Comparison of ENCODE assay signal across 21 cellular contexts in the genomic region with DNA sequence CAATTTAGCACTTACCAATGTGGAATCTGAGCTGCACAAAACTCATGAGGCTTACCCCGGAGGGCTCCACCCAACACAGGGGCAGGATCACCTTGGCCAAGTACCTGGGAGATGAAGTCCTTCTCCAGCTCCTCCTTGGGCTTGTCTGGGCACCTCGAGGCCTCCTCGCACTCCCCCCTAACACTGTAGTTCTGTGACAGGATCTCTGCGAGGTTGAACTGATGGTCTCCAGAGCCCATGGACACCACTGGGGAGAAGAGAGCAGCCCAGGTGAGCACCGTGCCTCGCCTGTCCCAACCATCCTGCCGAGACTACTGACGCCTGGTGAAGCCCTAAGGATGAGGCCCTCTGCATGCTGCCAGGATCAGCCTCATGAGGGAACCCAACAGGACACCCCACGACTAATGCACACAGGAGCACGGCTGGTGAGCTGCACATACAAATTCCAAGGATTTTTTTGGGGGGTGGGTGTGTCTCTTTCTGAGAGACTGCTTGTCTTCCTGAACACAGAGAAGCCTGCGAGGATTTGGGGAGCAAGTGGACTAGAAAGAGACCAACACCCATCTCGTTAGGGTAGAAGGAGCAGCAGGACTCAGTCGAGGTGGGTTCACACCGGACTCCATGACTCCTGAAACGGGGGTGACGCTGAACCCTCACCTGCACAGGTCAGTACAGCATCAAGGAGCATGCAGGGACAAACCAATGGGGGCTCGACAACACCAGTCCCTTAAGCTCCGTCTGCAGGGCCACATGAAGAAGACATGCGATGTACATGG. TPM values are rescaled to one million over a fixed set of nuclear protein-coding genes. Genes with fewer than 3 reads are reported as not detected.
DNase-seq lines count a peak whose midpoint lies in the region; ATAC-seq, FAIRE-seq and TF ChIP-seq lines count a peak whose summit lies in the region.
"Had no signal": no experiment of that assay in that cellular context is flagged by ENCODE, and none has a peak within 500 bp of the region (broad histone marks: within the 10 kb centered on the region; RNA-seq: fewer than 3 reads in every experiment).

No MANE protein-coding gene starts in this region.

- CTCF ChIA-PET in GM12878 (lab: Yijun Ruan, JAX) = no interaction called here

- H3K9ac ChIP-seq in GM12878 (ENCODE audit: control insufficient read depth, insufficient read depth, low read length) (no peak overlapping the region), neuronal stem cell (ENCODE audit: low read depth, low read length, poor library complexity) (no peak overlapping the region)
- H3K9ac ChIP-seq: GM23248, SK-N-SH had no signal

- H3K4me2 ChIP-seq in GM12878 (ENCODE audit: control insufficient read depth, insufficient read depth) (no peak overlapping the region), neuronal stem cell (ENCODE audit: insufficient read depth, low read length, poor library complexity, severe bottlenecking) (no peak overlapping the region)
- H3K4me2 ChIP-seq: SK-N-SH had no signal

- peaks cover 9% of the 10 kb centered on the region for H3K4me1 Mint-ChIP-seq in type B pancreatic cell (ENCODE audit: unreplicated experiment)

- H3K36me3 ChIP-seq in H7 (replicated peaks; ENCODE audit: control insufficient read depth, insufficient read depth, low read length) (peaks cover 15% of the 10 kb centered on the region), GM12878 (ENCODE audit: control insufficient read depth in 2 of 2, insufficient read depth in 2 of 2, low read length in 1 of 2) (peaks cover 16% of the 10 kb centered on the region in 2 experiments), neuronal stem cell (replicated peaks in 1 of 2; ENCODE audit: control insufficient read depth in 2 of 2, insufficient read depth in 2 of 2, low read length in 2 of 2) (peaks cover 25 to 62% of the 10 kb centered on the region in 2 donors), stomach (peaks cover 24 to 57% (median 52%) of the 10 kb centered on the region in 4 donors)

- H3K27me3 ChIP-seq in H7 (ENCODE audit: control insufficient read depth, insufficient read depth, low read length) (no peaks in the 10 kb centered on the region), GM12878 (replicated peaks in 1 of 2; ENCODE audit: control insufficient read depth in 2 of 2, insufficient read depth in 2 of 2, low read length in 1 of 2) (no peaks in the 10 kb centered on the region), neuronal stem cell (ENCODE audit: control insufficient read depth in 3 of 3, insufficient read depth in 3 of 3, low read depth in 1 of 3, low read length in 3 of 3) (no peaks in the 10 kb centered on the region), stomach (no peaks in the 10 kb centered on the region)

- FAIRE-seq in GM12878 (lab: Jason Lieb, UNC) = no peak

- no peak; the same call in 1 of the 2 replicates for TF ChIP-seq POLR2A in GM12878 (IDR thresholded peaks at IDR 0.05; ENCODE audit: low read depth, low read length)
- TF ChIP-seq POLR2A in stomach (IDR thresholded peaks at IDR 0.05) = no peak

- SMC1A ChIA-PET in GM12878 (lab: Charles Lee; ENCODE audit: uncharacterized antibody, unreplicated experiment) = no interaction called here

- H3K4ac ChIP-seq in neuronal stem cell (ENCODE audit: low read length) = no peak overlapping the region

- no peak overlapping the region for H3K14ac ChIP-seq in neuronal stem cell (ENCODE audit: low read length)

- H3K4me1 ChIP-seq in GM12878 (ENCODE audit: control insufficient read depth, insufficient read depth, low read length) (no peaks in the 10 kb centered on the region), neuronal stem cell (ENCODE audit: control insufficient read depth in 2 of 2, insufficient read depth in 1 of 2, low read depth in 1 of 2, low read length in 2 of 2) (peaks cover 0 to 2% of the 10 kb centered on the region in 2 donors), stomach (peaks cover 0 to 15% (median 2%) of the 10 kb centered on the region in 4 donors)

- TF ChIP-seq EP300 in GM12878 (IDR thresholded peaks at IDR 0.05; ENCODE audit: borderline replicate concordance in 1 of 2, control insufficient read depth in 1 of 2, low read depth in 2 of 2, low read length in 2 of 2) (no peak), stomach (IDR thresholded peaks at IDR 0.05) (no peak)

- H3K23ac ChIP-seq in neuronal stem cell (ENCODE audit: low read depth, low read length, poor library complexity) = no peak overlapping the region

- RAD21 ChIA-PET in GM12878 (lab: Charles Lee; ENCODE audit: unreplicated experiment) = no interaction called here

- in situ Hi-C loops in GM12878 (cut with MboI) = no loop called here

- no peak overlapping the region for H2BK15ac ChIP-seq in neuronal stem cell (ENCODE audit: low read length)

- H4K91ac ChIP-seq in neuronal stem cell (ENCODE audit: low read depth, low read length, poor library complexity) = no peak overlapping the region

- TF ChIP-seq RAD21 in GM12878 (IDR thresholded peaks at IDR 0.05; ENCODE audit: insufficient read depth, low read depth, low read length) = no peak

- H3K36me3 Mint-ChIP-seq in type B pancreatic cell = peaks cover 25% of the 10 kb centered on the region

- H3K27ac ChIP-seq in GM12878 (ENCODE audit: control insufficient read depth, insufficient read depth) = no peak overlapping the region
- no peak overlapping the region for H3K27ac ChIP-seq in neuronal stem cell (replicated peaks; ENCODE audit: low read length)
- no peak overlapping the region for H3K27ac ChIP-seq in stomach
- H3K27ac ChIP-seq: C4-2B, GM23248 had no signal

- no peak for TF ChIP-seq CTCF in GM12878 (IDR thresholded peaks at IDR 0.05 in 2 of 3, conservative IDR thresholded peaks at IDR 0.05 in 1 of 3; ENCODE audit: control insufficient read depth in 2 of 3, extremely low read depth in 1 of 3, insufficient read depth in 1 of 3, low read depth in 3 of 3, low read length in 3 of 3)
- TF ChIP-seq CTCF in type B pancreatic cell (conservative IDR thresholded peaks at IDR 0.05) = no peak
- no peak for TF ChIP-seq CTCF in stomach (IDR thresholded peaks at IDR 0.05)

- H2BK5ac ChIP-seq in neuronal stem cell (ENCODE audit: low read length) = peak overlapping the region; percentile 0

- H3K9me3 ChIP-seq in GM12878 (replicated peaks; ENCODE audit: control insufficient read depth, insufficient read depth, low read length) (no peaks in the 10 kb centered on the region; the same call in 2 of the 3 replicates), neuronal stem cell (replicated peaks in 1 of 2; ENCODE audit: control insufficient read depth in 2 of 2, insufficient read depth in 1 of 2, low read depth in 1 of 2, low read length in 2 of 2) (peaks cover 6 to 42% of the 10 kb centered on the region in 2 donors), stomach (peaks cover 0 to 5% (median 2%) of the 10 kb centered on the region in 4 donors)
- H3K9me3 ChIP-seq: SK-N-SH had no signal

- H3K18ac ChIP-seq in neuronal stem cell (ENCODE audit: low read length) = no peak overlapping the region

- intact Hi-C loops in GM12878 (cut with micrococcal nuclease; ENCODE audit: unreplicated experiment) (no loop called here), stomach (cut with DNase I; ENCODE audit: low total_unique reads) (no loop called here)

- BruUV-seq in GM12878 (replicated peaks; lab: Mats Ljungman, UMichigan) = no TSS peak

- H2AFZ ChIP-seq in GM12878 (ENCODE audit: control insufficient read depth, low read depth, low read length) (no peak overlapping the region), neuronal stem cell (ENCODE audit: low read length) (no peak overlapping the region)
- H2AFZ ChIP-seq: GM23248 had no signal

- peak overlapping the region; percentile 63 for H3K27ac Mint-ChIP-seq in type B pancreatic cell

- DNase-seq in H7 = peak; percentile 12
- DNase-seq in GM12878 (ENCODE audit: low read depth, low spot score) = no peak
- no peak for DNase-seq in neuronal stem cell (ENCODE audit: low spot score)
- DNase-seq in type B pancreatic cell (ENCODE audit: extremely low spot score, unreplicated experiment) = no peak
- DNase-seq in stimulated activated CD4-positive, alpha-beta T cell treated with anti-CD3 and anti-CD28 coated beads, Interleukin-2, amount 100 ng/mL, for 48 hours = no peak
- no peak for DNase-seq in stomach
- no peak for DNase-seq in superior temporal gyrus (ENCODE audit: extremely low spot score)
- DNase-seq: AML-193, DMS79, GM23248, KG1, MV-4-11, NCI-H1694 treated with DMSO at 0.1 percent for 48 hours, NCI-H2107, NCI-H510A, NCI-H82, OCI-M1, SHP77 treated with DMSO at 0.1 percent for 48 hours, SK-N-SH had no signal

- peaks cover 18% of the 10 kb centered on the region for H3K79me1 ChIP-seq in neuronal stem cell (ENCODE audit: low read depth, low read length)

- no peak overlapping the region for H3K4me3 Mint-ChIP-seq in type B pancreatic cell

- no peak overlapping the region for H2AK5ac ChIP-seq in neuronal stem cell (ENCODE audit: low read depth, low read length)

- H3K9me3 Mint-ChIP-seq in type B pancreatic cell = no peaks in the 10 kb centered on the region

- WGBS in GM12878 (ENCODE audit: insufficient coverage, insufficient replicate concordance, low lambda C conversion rate, missing lambda C conversion rate) = 65% methylated on average over 19 of the region's 19 CpGs
- no CpG with 5 or more reads among the region's 19 CpGs for WGBS in neuronal stem cell (ENCODE audit: extremely low coverage in 2 of 2, insufficient read length in 2 of 2, insufficient replicate concordance in 1 of 2), 2 donors
- 93 to 96% (median 93%) methylated on average over 18 to 19 of the region's 19 CpGs for WGBS in stomach, 5 donors

- no peaks in the 10 kb centered on the region for H4K20me1 ChIP-seq in GM12878 (ENCODE audit: control insufficient read depth, insufficient read depth)

- no peak overlapping the region for H4K8ac ChIP-seq in neuronal stem cell (ENCODE audit: low read depth, low read length)

- H3K79me2 ChIP-seq in GM12878 (ENCODE audit: control insufficient read depth, insufficient read depth, low read length) = peaks cover 9% of the 10 kb centered on the region

- H2BK12ac ChIP-seq in neuronal stem cell (ENCODE audit: low read length) = no peak overlapping the region

- POLR2A ChIA-PET in GM12878 (lab: Charles Lee) = no interaction called here

- ATAC-seq in GM12878 (no peak), HG02884 (IDR thresholded peaks at IDR 0.05; ENCODE audit: unreplicated experiment) (no peak)

- H3K4me3 ChIP-seq in H7 (ENCODE audit: insufficient read depth, low read depth, low read length) = no peak overlapping the region
- H3K4me3 ChIP-seq in GM12878 = no peak overlapping the region
- H3K4me3 ChIP-seq in neuronal stem cell (ENCODE audit: low read length in 2 of 2) = no peak overlapping the region
- H3K4me3 ChIP-seq in stomach = no peak overlapping the region
- H3K4me3 ChIP-seq: GM23248 had no signal

- H3K27me3 Mint-ChIP-seq in type B pancreatic cell = no peaks in the 10 kb centered on the region

- no peak overlapping the region for H2BK120ac ChIP-seq in neuronal stem cell (ENCODE audit: low read depth, low read length)

RNA-seq across cellular contexts. Expression of gene MIER2, which starts 10.1 kb away (rescaled TPM):
- 43.4 and 49.6 TPM in 2 replicates for total RNA-seq in H7 (2014; rRNA removed; shearing (Covaris generic))
- 36.8 and 37.2 TPM in 2 replicates for total RNA-seq in GM12878 (2013; cell fraction: nucleolus; rRNA removed)
- total RNA-seq in GM12878 (2014; rRNA removed) (9.8 and 11.6 TPM in 2 replicates), GM12878 (2014; rRNA removed; fragmentation: Illumina TruSeq; extraction: Trizol) (4.6 and 6.8 TPM in 2 replicates), GM12878 (2021) (22.2 and 23.6 TPM in 2 replicates), type B pancreatic cell (ENCODE audit: low replicate concordance) (42.3 and 43.3 TPM in 2 replicates), stomach (10 to 100 TPM in 4 of 5 donors, 1 to 10 TPM in 1; 5.8 to 29.6 (median 13.6) TPM)
- polyA plus RNA-seq in GM12878 (2011; ENCODE audit: low read depth) = 2.4 TPM
- polyA plus RNA-seq in GM12878 (2011; rRNA removed) (6.5 and 11.6 TPM in 2 replicates), GM12878 (2014; fragmentation: Illumina TruSeq; extraction: Trizol) (10.9 and 12.5 TPM in 2 replicates), GM12878 (2014; fragmentation: Nextera tagmentation; extraction: Ambion mirVana) (under 1 TPM; 0.48 to 0.60 TPM), GM12878 (2014; rRNA removed) (14.9 and 20.6 TPM in 2 replicates), GM12878 (2016; fragmentation: Nextera tagmentation; extraction: Ambion mirVana) (10 to 100 TPM; 14.6 to 18.4 TPM), stomach (10 to 100 TPM in 2 of 3 donors, 1 to 10 TPM in 1; 8.4 to 13.4 (median 12.1) TPM)
- 10.5 and 10.7 TPM in 2 replicates for polyA plus RNA-seq in GM12878 (2011; cell fraction: cytosol; rRNA removed)
- polyA plus RNA-seq in GM12878 (2011; cell fraction: nucleus; rRNA removed) = 35.7 and 51.2 TPM in 2 replicates
- polyA plus RNA-seq in GM12878 (2012) = 25.2 and 25.4 TPM in 2 replicates
- polyA minus RNA-seq in GM12878 (2011; rRNA and poly(A)+ RNA removed) = 18.1 and 23.6 TPM in 2 replicates
- 5.6 and 9.2 TPM in 2 replicates for polyA minus RNA-seq in GM12878 (2011; cell fraction: cytosol; rRNA and poly(A)+ RNA removed)
- 10.2 and 27.7 TPM in 2 replicates for polyA minus RNA-seq in GM12878 (2011; cell fraction: nucleus; rRNA and poly(A)+ RNA removed)
- polyA plus RNA-seq in neuronal stem cell (2013, experiment 1 of 2) = 40.2 TPM
- polyA plus RNA-seq in neuronal stem cell (2013, experiment 2 of 2) = 41.0 TPM

RNA-seq across cellular contexts. Expression of gene PLPP2, which starts 43.3 kb away (rescaled TPM):
- total RNA-seq in H7 (2014; rRNA removed; shearing (Covaris generic)) = 77.9 and 98.2 TPM in 2 replicates
- 0.10 TPM in 1 of 2 replicates, not detected in the other for total RNA-seq in GM12878 (2013; cell fraction: nucleolus; rRNA removed)
- total RNA-seq in GM12878 (2014; rRNA removed) = not detected in 2 replicates
- not detected in 2 replicates for total RNA-seq in GM12878 (2014; rRNA removed; fragmentation: Illumina TruSeq; extraction: Trizol)
- total RNA-seq in GM12878 (2021) = 0.51 and 0.62 TPM in 2 replicates
- 0.18 TPM for polyA plus RNA-seq in GM12878 (2011; ENCODE audit: low read depth)
- polyA plus RNA-seq in GM12878 (2011; rRNA removed) = 0.07 and 0.14 TPM in 2 replicates
- 0.12 and 0.24 TPM in 2 replicates for polyA plus RNA-seq in GM12878 (2011; cell fraction: cytosol; rRNA removed)
- 0.15 and 0.27 TPM in 2 replicates for polyA plus RNA-seq in GM12878 (2011; cell fraction: nucleus; rRNA removed)
- 0.36 and 0.38 TPM in 2 replicates for polyA plus RNA-seq in GM12878 (2012)
- not detected in 2 replicates for polyA plus RNA-seq in GM12878 (2014; fragmentation: Illumina TruSeq; extraction: Trizol)
- not detected for polyA plus RNA-seq in GM12878 (2014; fragmentation: Nextera tagmentation; extraction: Ambion mirVana)
- polyA plus RNA-seq in GM12878 (2014; rRNA removed) = 0.04 TPM in 1 of 2 replicates, not detected in the other
- polyA plus RNA-seq in GM12878 (2016; fragmentation: Nextera tagmentation; extraction: Ambion mirVana) = not detected
- polyA minus RNA-seq in GM12878 (2011; rRNA and poly(A)+ RNA removed) = not detected in 2 replicates
- polyA minus RNA-seq in GM12878 (2011; cell fraction: cytosol; rRNA and poly(A)+ RNA removed) = not detected in 2 replicates
- polyA minus RNA-seq in GM12878 (2011; cell fraction: nucleus; rRNA and poly(A)+ RNA removed) = under 0.01 TPM in 1 of 2 replicates, not detected in the other
- 0.77 TPM for polyA plus RNA-seq in neuronal stem cell (2013, experiment 1 of 2)
- 0.65 TPM for polyA plus RNA-seq in neuronal stem cell (2013, experiment 2 of 2)
- 7.6 and 8.6 TPM in 2 replicates for total RNA-seq in type B pancreatic cell (ENCODE audit: low replicate concordance)
- total RNA-seq in stomach = 100 to 1,000 TPM in 1 of 5 donors, 10 to 100 TPM in 4; 22.2 to 228 (median 46.4) TPM
- polyA plus RNA-seq in stomach = 10 to 100 TPM; 22.5 to 55.7 (median 28.4) TPM
